Comparison of ENCODE assay signal across 36 cellular contexts in genomic region chr5:140366770-140367630, GRCh38. TPM values are rescaled to one million over a fixed set of nuclear protein-coding genes. Genes with fewer than 3 reads are reported as not detected.
A peak's percentile ranks its signal among the peaks of the same experiment; 100 is the strongest.
DNase-seq lines count a peak whose midpoint lies in the region; ATAC-seq and TF ChIP-seq lines count a peak whose summit lies in the region.
"Had no signal": no experiment of that assay in that cellular context is flagged by ENCODE, and none has a peak within 500 bp of the region (broad histone marks: within the 10 kb centered on the region; RNA-seq: fewer than 3 reads in every experiment).

No MANE protein-coding gene starts in this region.

- ATAC-seq in GM18858 (IDR thresholded peaks at IDR 0.05; ENCODE audit: unreplicated experiment), result no peak
- ATAC-seq in GM18498 (IDR thresholded peaks at IDR 0.05; ENCODE audit: unreplicated experiment), result no peak
- ATAC-seq: gastroesophageal sphincter, left lobe of liver, T-helper 17 cell had no signal

- H3K4me3 ChIP-seq in GM12875 (ENCODE audit: low read depth, low read length), result no peak overlapping the region
- H3K4me3 ChIP-seq: ascending aorta, cardiac muscle cell, gastroesophageal sphincter, prostate gland had no signal

- H3K9me3 Mint-ChIP-seq in mesothelial cell of epicardium, result no peaks in the 10 kb centered on the region
- H3K9me3 Mint-ChIP-seq: activated naive CD8-positive, alpha-beta T cell treated with anti-CD3 and anti-CD28 coated beads, Interleukin-2, amount 10 ng/mL, durations not matched to agents 7 days and 5 days; immature natural killer cell; naive B cell; stimulated activated naive CD8-positive, alpha-beta T cell treated with anti-CD3 and anti-CD28 coated beads, Interleukin-15, Interleukin-2, amounts not matched to agents 100 ng/mL and 50 ng/mL, for 24 hours had no signal

- no peak overlapping the region for H3K4me3 Mint-ChIP-seq in mesothelial cell of epicardium
- H3K4me3 Mint-ChIP-seq: activated naive CD8-positive, alpha-beta T cell treated with anti-CD3 and anti-CD28 coated beads, Interleukin-2, amount 10 ng/mL, durations not matched to agents 7 days and 5 days; immature natural killer cell; naive B cell; stimulated activated naive CD8-positive, alpha-beta T cell treated with anti-CD3 and anti-CD28 coated beads, Interleukin-15, Interleukin-2, amounts not matched to agents 100 ng/mL and 50 ng/mL, for 24 hours; T-helper 17 cell had no signal

- H3K27ac ChIP-seq in 22Rv1, result no peak overlapping the region
- H3K27ac ChIP-seq: ascending aorta, cardiac muscle cell, gastroesophageal sphincter, prostate gland had no signal

- peak; percentile 31 for DNase-seq in RPMI8226
- DNase-seq in mesenteric fat pad (ENCODE audit: low spot score), result peak; percentile 69
- DNase-seq in mesothelial cell of epicardium (ENCODE audit: low spot score in 2 of 2, unreplicated experiment in 2 of 2), result no peak
- no peak for DNase-seq in AML-193 (lab: John Stamatoyannopoulos, UW)
- DNase-seq: ACHN; activated CD4-positive, alpha-beta T cell treated with anti-CD3 and anti-CD28 coated beads for 1 hour; activated effector memory CD4-positive, alpha-beta T cell treated with anti-CD3 and anti-CD28 coated beads, Interleukin-2, amount 50 U/mL, for 16 hours; activated naive CD8-positive, alpha-beta T cell treated with anti-CD3 and anti-CD28 coated beads, Interleukin-2, amount 10 ng/mL, durations not matched to agents 7 days and 5 days; C1 segment of cervical spinal cord; Caco-2; cortex of kidney; DND-41; HCEC 1CT; hypothalamus; immature natural killer cell; KG1; mesenchymal stem cell; naive B cell; NCI-H1436; NCI-H2107; OCI-M1; SK-N-SH; T-helper 17 cell had no signal

- H3K27me3 Mint-ChIP-seq in mesothelial cell of epicardium (ENCODE audit: low read depth), result no peaks in the 10 kb centered on the region
- H3K27me3 Mint-ChIP-seq: stimulated activated naive CD8-positive, alpha-beta T cell treated with anti-CD3 and anti-CD28 coated beads, Interleukin-15, Interleukin-2, amounts not matched to agents 100 ng/mL and 50 ng/mL, for 24 hours; T-helper 17 cell had no signal

- no peak overlapping the region for H3K27ac Mint-ChIP-seq in mesothelial cell of epicardium
- H3K27ac Mint-ChIP-seq: activated naive CD8-positive, alpha-beta T cell treated with anti-CD3 and anti-CD28 coated beads, Interleukin-2, amount 10 ng/mL, durations not matched to agents 7 days and 5 days; immature natural killer cell; stimulated activated naive CD8-positive, alpha-beta T cell treated with anti-CD3 and anti-CD28 coated beads, Interleukin-15, Interleukin-2, amounts not matched to agents 100 ng/mL and 50 ng/mL, for 24 hours; T-helper 17 cell had no signal

- H3K36me3 Mint-ChIP-seq in mesothelial cell of epicardium, result no peaks in the 10 kb centered on the region
- H3K36me3 Mint-ChIP-seq: activated naive CD8-positive, alpha-beta T cell treated with anti-CD3 and anti-CD28 coated beads, Interleukin-2, amount 10 ng/mL, durations not matched to agents 7 days and 5 days; immature natural killer cell; naive B cell had no signal

- H3K4me1 Mint-ChIP-seq in mesothelial cell of epicardium, result peaks cover 4% of the 10 kb centered on the region

- TF ChIP-seq CTCF in 22Rv1 (IDR thresholded peaks at IDR 0.05) (peak; percentile 17; the same call in 1 of the 2 replicates), GM12875 (IDR thresholded peaks at IDR 0.05; ENCODE audit: borderline replicate concordance, insufficient read depth, low read depth, low read length) (peak; percentile 23; the same call in 1 of the 2 replicates), mesothelial cell of epicardium (IDR thresholded peaks at IDR 0.05; ENCODE audit: unreplicated experiment) (no peak)

RNA-seq across cellular contexts. Expression of gene SLC4A9, which starts 7.0 kb away (rescaled TPM):
- total RNA-seq in mesenteric fat pad (0.22 TPM), mesothelial cell of epicardium (1.8 to 2.5 TPM (median 2.2 TPM) in 3 replicates)
- total RNA-seq: ascending aorta, cardiac muscle cell, fibroblast of lung, gastroesophageal sphincter, HT1080, NCI-H460, prostate gland, T-helper 17 cell had no signal

RNA-seq across cellular contexts. Expression of gene HBEGF, which starts 20.6 kb away (rescaled TPM):
- total RNA-seq in mesenteric fat pad (48.5 TPM), mesothelial cell of epicardium (7.2 to 8.0 TPM (median 8.0 TPM) in 3 replicates)

RNA-seq across cellular contexts. Expression of gene ANKHD1, which starts 34.6 kb away (rescaled TPM):
- total RNA-seq in mesenteric fat pad (90.5 TPM), mesothelial cell of epicardium (121 to 129 TPM (median 128 TPM) in 3 replicates)

Comparison
In these comparisons a context has a peak if more than half of its experiments do, and no peak if none do; other contexts are left out.
1. DNase-seq: peak in RPMI8226 (single experiment) and mesenteric fat pad (single experiment); none in mesothelial cell of epicardium (0 of 2) and AML-193 (0 of 2).